Comparison of ENCODE assay signal across 8 cellular contexts in genomic region chr12:115451785-115452736, GRCh38.
DNase-seq lines count a peak whose midpoint lies in the region; ATAC-seq, FAIRE-seq and TF ChIP-seq lines count a peak whose summit lies in the region.

No MANE protein-coding gene starts in this region.

- TF ChIP-seq CTCF in D721Med (IDR thresholded peaks at IDR 0.05; ENCODE audit: insufficient read depth, missing control alignments): no peak

- ATAC-seq in HG03521 (IDR thresholded peaks at IDR 0.05; ENCODE audit: unreplicated experiment): peak; percentile 55
- ATAC-seq in left cardiac atrium: peak; percentile 67 to 74
- ATAC-seq in GM18861 (IDR thresholded peaks at IDR 0.05; ENCODE audit: unreplicated experiment): no peak

- no peak overlapping the region for H3K27ac Mint-ChIP-seq in T-helper 2 cell treated with Interferon-gamma antibody and Interleukin-4, amounts not matched to agents 5 μg/mL and 100 μg/mL, for 36 hours

- DNase-seq in DMS153 treated with DMSO at 0.1 percent for 48 hours (lab: John Stamatoyannopoulos, UW; ENCODE audit: unreplicated experiment): peak; percentile 79
- no peak for DNase-seq in T-helper 2 cell treated with Interferon-gamma antibody and Interleukin-4, amounts not matched to agents 5 μg/mL and 100 μg/mL, for 36 hours (ENCODE audit: low spot score)
- peak; percentile 63 for DNase-seq in left cardiac atrium
- peak; percentile 64 for DNase-seq in retina
- no peak for DNase-seq in D721Med (ENCODE audit: insufficient read length, low spot score)
- DNase-seq in AML-193 (lab: John Stamatoyannopoulos, UW): no peak

- H3K36me3 Mint-ChIP-seq in T-helper 2 cell treated with Interferon-gamma antibody and Interleukin-4, amounts not matched to agents 5 μg/mL and 100 μg/mL, for 36 hours (ENCODE audit: low read depth): no peaks in the 10 kb centered on the region

- FAIRE-seq in D721Med (lab: Jason Lieb, UNC): no peak

- no peaks in the 10 kb centered on the region for H3K4me1 Mint-ChIP-seq in T-helper 2 cell treated with Interferon-gamma antibody and Interleukin-4, amounts not matched to agents 5 μg/mL and 100 μg/mL, for 36 hours (ENCODE audit: low read depth)

- intact Hi-C loops in left cardiac atrium (cut with DNase I): no loop called here

- peaks cover 25% of the 10 kb centered on the region for H3K27me3 Mint-ChIP-seq in T-helper 2 cell treated with Interferon-gamma antibody and Interleukin-4, amounts not matched to agents 5 μg/mL and 100 μg/mL, for 36 hours (ENCODE audit: low read depth)

- H3K4me3 Mint-ChIP-seq in T-helper 2 cell treated with Interferon-gamma antibody and Interleukin-4, amounts not matched to agents 5 μg/mL and 100 μg/mL, for 36 hours: peak overlapping the region; percentile 38

- H3K9me3 Mint-ChIP-seq in T-helper 2 cell treated with Interferon-gamma antibody and Interleukin-4, amounts not matched to agents 5 μg/mL and 100 μg/mL, for 36 hours: no peaks in the 10 kb centered on the region

Comparison
In these comparisons a context has a peak if more than half of its experiments do, and no peak if none do; other contexts are left out.
1. DNase-seq: peak in DMS153 treated with DMSO at 0.1 percent for 48 hours (single experiment), left cardiac atrium (single experiment) and retina (single experiment); none in T-helper 2 cell treated with Interferon-gamma antibody and Interleukin-4, amounts not matched to agents 5 μg/mL and 100 μg/mL, for 36 hours (single experiment), D721Med (single experiment) and AML-193 (0 of 2).